In genomic region chr12:57603323-57603722, GRCh38 we compare ENCODE assay signal across 10 cellular contexts. TPM values are rescaled to one million over a fixed set of nuclear protein-coding genes. Genes with fewer than 3 reads are reported as not detected.
A peak's percentile ranks its signal among the peaks of the same experiment; 100 is the strongest.
DNase-seq lines count a peak whose midpoint lies in the region; ATAC-seq and TF ChIP-seq lines count a peak whose summit lies in the region.
"Had no signal": no experiment of that assay in that cellular context is flagged by ENCODE, and none has a peak within 500 bp of the region (broad histone marks: within the 10 kb centered on the region; RNA-seq: fewer than 3 reads in every experiment).

No MANE protein-coding gene starts in this region.

- intact Hi-C loops in activated B cell treated with CpG ODN at 0.5 μM for 24 hours (cut with micrococcal nuclease), result no loop called here

- H3K9ac ChIP-seq in SK-N-SH, result no peak overlapping the region

- CTCF ChIA-PET in SK-N-SH (lab: Yijun Ruan, JAX) (interaction anchor here (0.7 to 7.6 kb wide), 6 partner anchors 10 to 126 kb away, joined by 3 to 65 read pairs (median 8); partner anchors contain the start of gene PIP4K2C), activated B cell treated with CpG ODN at 0.5 μM for 24 hours (lab: Charles Lee) (interaction anchor here (1.6 kb wide), 1 partner anchor 19 kb away, joined by 6 read pairs; no protein-coding TSS in a partner anchor)

- peaks cover 43% of the 10 kb centered on the region for H3K36me3 Mint-ChIP-seq in activated B cell treated with CpG ODN at 0.5 μM for 24 hours (ENCODE audit: low read depth)
- H3K36me3 Mint-ChIP-seq in immature natural killer cell, result peaks cover 25 to 48% (median 43%) of the 10 kb centered on the region in 3 donors

- H3K79me2 ChIP-seq in SK-N-SH (ENCODE audit: insufficient read depth), result peaks cover 6% of the 10 kb centered on the region; the same call in 1 of the 2 replicates

- ATAC-seq in SK-N-SH treated with all-trans-retinoic acid at 6 μM for 48 hours (no peak), activated B cell treated with CpG ODN at 0.5 μM for 24 hours (ENCODE audit: low read depth) (no peak), foreskin keratinocyte (no peak)
- ATAC-seq in stimulated activated naive CD8-positive, alpha-beta T cell treated with anti-CD3 and anti-CD28 coated beads, Interleukin-15, amount 100 ng/mL, for 72 hours, result no peak

- H3K27ac ChIP-seq in SK-N-SH (ENCODE audit: low read depth in 2 of 2, low read length in 1 of 2), result peak overlapping the region; percentile 47 to 97; a peak in 3 of 4 replicates
- no peak overlapping the region for H3K27ac ChIP-seq in foreskin keratinocyte

- H4K20me1 ChIP-seq in SK-N-SH (ENCODE audit: insufficient read depth), result no peaks in the 10 kb centered on the region

- H3K27me3 ChIP-seq in SK-N-SH (ENCODE audit: insufficient read depth), result no peaks in the 10 kb centered on the region
- H3K27me3 ChIP-seq in foreskin keratinocyte, result no peaks in the 10 kb centered on the region

- TF ChIP-seq EP300 in SK-N-SH (IDR thresholded peaks at IDR 0.05; ENCODE audit: borderline replicate concordance in 1 of 2, low read depth in 1 of 2, low read length in 1 of 2), result no peak

- H3K4me1 ChIP-seq in SK-N-SH (ENCODE audit: control insufficient read depth in 1 of 2, insufficient read depth in 2 of 2, low read depth in 1 of 2, low read length in 1 of 2), result peaks cover 9 to 17% of the 10 kb centered on the region in 2 experiments; a peak in 3 of 4 replicates
- H3K4me1 ChIP-seq in foreskin keratinocyte, result peaks cover 10% of the 10 kb centered on the region

- TF ChIP-seq RAD21 in SK-N-SH (IDR thresholded peaks at IDR 0.05; ENCODE audit: low read length), result no peak

- no peak for DNase-seq in SK-N-SH
- no peak for DNase-seq in activated B cell treated with CpG ODN at 0.5 μM for 24 hours
- peak; percentile 41 to 42 (median 42) for DNase-seq in immature natural killer cell
- DNase-seq in stimulated activated naive CD8-positive, alpha-beta T cell treated with anti-CD3 and anti-CD28 coated beads, Interleukin-15, amount 100 ng/mL, for 72 hours, result no peak
- no peak for DNase-seq in foreskin keratinocyte
- DNase-seq in NCI-H1436 (lab: John Stamatoyannopoulos, UW), result no peak
- no peak for DNase-seq in NAMALWA (ENCODE audit: low spot score)
- DNase-seq: 8988T, small intestine had no signal

- POLR2A ChIA-PET in SK-N-SH (lab: Yijun Ruan, JAX) (interaction anchor here (0.6 to 1.7 kb wide), 5 partner anchors 11 to 328 kb away, joined by 3 to 7 read pairs (median 3); partner anchors contain the start of gene PIP4K2C), activated B cell treated with CpG ODN at 0.5 μM for 24 hours (lab: Charles Lee) (no interaction called here)

- H3K4me3 Mint-ChIP-seq in activated B cell treated with CpG ODN at 0.5 μM for 24 hours (peak overlapping the region; percentile 79), immature natural killer cell (peak overlapping the region; percentile 83 to 95 (median 89))
- H3K4me3 Mint-ChIP-seq in stimulated activated naive CD8-positive, alpha-beta T cell treated with anti-CD3 and anti-CD28 coated beads, Interleukin-15, amount 100 ng/mL, for 72 hours, result peak overlapping the region; percentile 53 to 59

- H3K9me3 ChIP-seq in SK-N-SH, result no peaks in the 10 kb centered on the region

- 96% methylated on average over 2 of the region's 2 CpGs for WGBS in SK-N-SH (ENCODE audit: low lambda C conversion rate)

- peak overlapping the region; percentile 99; the same call in 1 of the 2 replicates for H2AFZ ChIP-seq in SK-N-SH (ENCODE audit: low read depth)

- H3K4me2 ChIP-seq in SK-N-SH, result peak overlapping the region; percentile 77

- no peaks in the 10 kb centered on the region for H3K9me2 ChIP-seq in SK-N-SH

- H3K27me3 Mint-ChIP-seq in activated B cell treated with CpG ODN at 0.5 μM for 24 hours, result peaks cover 23% of the 10 kb centered on the region
- H3K27me3 Mint-ChIP-seq in immature natural killer cell (ENCODE audit: low read depth in 3 of 3), result peaks cover 2 to 4% (median 3%) of the 10 kb centered on the region in 3 donors
- H3K27me3 Mint-ChIP-seq in stimulated activated naive CD8-positive, alpha-beta T cell treated with anti-CD3 and anti-CD28 coated beads, Interleukin-15, amount 100 ng/mL, for 72 hours, result no peaks in the 10 kb centered on the region

- peaks cover 16% of the 10 kb centered on the region for H3K4me1 Mint-ChIP-seq in activated B cell treated with CpG ODN at 0.5 μM for 24 hours
- peaks cover 43 to 53% of the 10 kb centered on the region in 2 donors for H3K4me1 Mint-ChIP-seq in immature natural killer cell
- H3K4me1 Mint-ChIP-seq in stimulated activated naive CD8-positive, alpha-beta T cell treated with anti-CD3 and anti-CD28 coated beads, Interleukin-15, amount 100 ng/mL, for 72 hours, result peaks cover 33% of the 10 kb centered on the region

- H3F3A ChIP-seq in SK-N-SH (replicated peaks; ENCODE audit: insufficient read depth), result peaks cover 6% of the 10 kb centered on the region

- no peaks in the 10 kb centered on the region for H3K9me3 Mint-ChIP-seq in activated B cell treated with CpG ODN at 0.5 μM for 24 hours
- H3K9me3 Mint-ChIP-seq in immature natural killer cell, result no peaks in the 10 kb centered on the region
- H3K9me3 Mint-ChIP-seq in stimulated activated naive CD8-positive, alpha-beta T cell treated with anti-CD3 and anti-CD28 coated beads, Interleukin-15, amount 100 ng/mL, for 72 hours, result no peaks in the 10 kb centered on the region

- TF ChIP-seq CTCF in SK-N-SH (IDR thresholded peaks at IDR 0.05) (no peak), activated B cell treated with CpG ODN at 0.5 μM for 24 hours (IDR thresholded peaks at IDR 0.05) (no peak), foreskin keratinocyte (conservative IDR thresholded peaks at IDR 0.05) (no peak)

- no peak overlapping the region for H3K4me3 ChIP-seq in SK-N-SH (ENCODE audit: low read depth in 2 of 2, low read length in 1 of 2)

- peaks cover 15 to 53% of the 10 kb centered on the region in 2 experiments for H3K36me3 ChIP-seq in SK-N-SH (replicated peaks in 1 of 2; ENCODE audit: control insufficient read depth in 1 of 2, insufficient read depth in 2 of 2, low read length in 1 of 2)

- H3K27ac Mint-ChIP-seq in activated B cell treated with CpG ODN at 0.5 μM for 24 hours (no peak overlapping the region), immature natural killer cell (peak overlapping the region; percentile 86 to 98 (median 94))
- no peak overlapping the region for H3K27ac Mint-ChIP-seq in stimulated activated naive CD8-positive, alpha-beta T cell treated with anti-CD3 and anti-CD28 coated beads, Interleukin-15, amount 100 ng/mL, for 72 hours

TF ChIP-seq in SK-N-SH, 30 proteins besides CTCF, POLR2A, EP300 and RAD21 (continues in another document):
- TF ChIP-seq, protein P1, sequence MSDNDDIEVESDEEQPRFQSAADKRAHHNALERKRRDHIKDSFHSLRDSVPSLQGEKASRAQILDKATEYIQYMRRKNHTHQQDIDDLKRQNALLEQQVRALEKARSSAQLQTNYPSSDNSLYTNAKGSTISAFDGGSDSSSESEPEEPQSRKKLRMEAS (IDR thresholded peaks at IDR 0.05; ENCODE audit: low read depth), result no peak
- TF ChIP-seq JUND (IDR thresholded peaks at IDR 0.05), result no peak
- TF ChIP-seq MEF2A (IDR thresholded peaks at IDR 0.05; ENCODE audit: borderline replicate concordance, low read depth), result no peak
- TF ChIP-seq TCF12 (IDR thresholded peaks at IDR 0.05), result no peak

TF ChIP-seq in SK-N-SH treated with all-trans-retinoic acid at 6 μM for 48 hours, 23 proteins besides CTCF, POLR2A, EP300 and RAD21 (continues in another document):
- TF ChIP-seq TCF4 (CRISPR knock-in tag; IDR thresholded peaks at IDR 0.05; ENCODE audit: borderline replicate concordance) (no peak), ZNF8 (CRISPR knock-in tag; IDR thresholded peaks at IDR 0.05) (no peak), OSR1 (CRISPR knock-in tag; IDR thresholded peaks at IDR 0.05) (no peak)

RNA-seq across cellular contexts. Expression of gene DTX3, which starts 1.3 kb away (rescaled TPM):
- polyA plus RNA-seq in SK-N-SH (2012; rRNA removed), result 61.2 and 62.6 TPM in 2 replicates
- 21.8 and 33.1 TPM in 2 replicates for polyA plus RNA-seq in SK-N-SH (2012; cell fraction: cytosol; rRNA removed)
- polyA plus RNA-seq in SK-N-SH (2012; cell fraction: nucleus; rRNA removed), result 312 and 331 TPM in 2 replicates
- total RNA-seq in activated B cell treated with CpG ODN at 0.5 μM for 24 hours, result 3.7 and 3.9 TPM in 2 replicates
- 10 to 100 TPM in 1 of 3 donors, 1 to 10 TPM in 2; 8.1 to 20.2 (median 9.5) TPM for polyA plus RNA-seq in immature natural killer cell
- total RNA-seq in foreskin keratinocyte, result 8.8 and 10.4 TPM in 2 replicates
- polyA plus RNA-seq in foreskin keratinocyte, result 11.1 and 11.2 TPM in 2 replicates

RNA-seq across cellular contexts. Expression of gene ARHGEF25, which starts 7.9 kb away (rescaled TPM):
- polyA plus RNA-seq in SK-N-SH (2012; rRNA removed) (48.1 and 51.6 TPM in 2 replicates), immature natural killer cell (under 1 TPM in 1 of 3 donors, not detected in 2; 0.27 TPM), foreskin keratinocyte (1.4 and 1.9 TPM in 2 replicates)
- 39.3 and 41.6 TPM in 2 replicates for polyA plus RNA-seq in SK-N-SH (2012; cell fraction: cytosol; rRNA removed)
- polyA plus RNA-seq in SK-N-SH (2012; cell fraction: nucleus; rRNA removed), result 220 and 239 TPM in 2 replicates
- total RNA-seq in activated B cell treated with CpG ODN at 0.5 μM for 24 hours (not detected in 2 replicates), foreskin keratinocyte (1.2 and 1.7 TPM in 2 replicates)

RNA-seq across cellular contexts. Expression of gene PIP4K2C, which starts 12.3 kb away (rescaled TPM):
- polyA plus RNA-seq in SK-N-SH (2012; rRNA removed), result 34.2 and 40.1 TPM in 2 replicates
- polyA plus RNA-seq in SK-N-SH (2012; cell fraction: cytosol; rRNA removed), result 35.5 and 40.3 TPM in 2 replicates
- 25.2 and 35.0 TPM in 2 replicates for polyA plus RNA-seq in SK-N-SH (2012; cell fraction: nucleus; rRNA removed)
- 16.5 and 17.9 TPM in 2 replicates for total RNA-seq in activated B cell treated with CpG ODN at 0.5 μM for 24 hours
- 10 to 100 TPM; 33.0 to 61.8 (median 54.1) TPM for polyA plus RNA-seq in immature natural killer cell
- 48.4 and 57.8 TPM in 2 replicates for total RNA-seq in foreskin keratinocyte
- 34.8 and 35.8 TPM in 2 replicates for polyA plus RNA-seq in foreskin keratinocyte

RNA-seq across cellular contexts. Expression of gene B4GALNT1, which starts 29.7 kb away (rescaled TPM):
- polyA plus RNA-seq in SK-N-SH (2012; rRNA removed) (5.2 and 5.3 TPM in 2 replicates), immature natural killer cell (not detected), foreskin keratinocyte (0.38 and 0.50 TPM in 2 replicates)
- polyA plus RNA-seq in SK-N-SH (2012; cell fraction: cytosol; rRNA removed), result 3.0 and 5.1 TPM in 2 replicates
- 11.1 and 15.0 TPM in 2 replicates for polyA plus RNA-seq in SK-N-SH (2012; cell fraction: nucleus; rRNA removed)
- total RNA-seq in activated B cell treated with CpG ODN at 0.5 μM for 24 hours (0.31 and 0.51 TPM in 2 replicates), foreskin keratinocyte (0.25 and 0.51 TPM in 2 replicates)

RNA-seq across cellular contexts. Expression of gene KIF5A, which starts 53.5 kb away (rescaled TPM):
- polyA plus RNA-seq in SK-N-SH (2012; rRNA removed), result 6.2 and 8.9 TPM in 2 replicates
- 2.8 and 3.8 TPM in 2 replicates for polyA plus RNA-seq in SK-N-SH (2012; cell fraction: cytosol; rRNA removed)
- polyA plus RNA-seq in SK-N-SH (2012; cell fraction: nucleus; rRNA removed), result 32.0 and 36.4 TPM in 2 replicates
- 0.13 and 0.15 TPM in 2 replicates for total RNA-seq in activated B cell treated with CpG ODN at 0.5 μM for 24 hours
- not detected for polyA plus RNA-seq in immature natural killer cell
- total RNA-seq in foreskin keratinocyte, result 0.10 and 0.11 TPM in 2 replicates
- 0.04 and 0.06 TPM in 2 replicates for polyA plus RNA-seq in foreskin keratinocyte

Comparison
In these comparisons a context has a peak if more than half of its experiments do, and no peak if none do; other contexts are left out.
1. DNase-seq: peak in immature natural killer cell (3 of 3); none in SK-N-SH (single experiment), activated B cell treated with CpG ODN at 0.5 μM for 24 hours (single experiment), stimulated activated naive CD8-positive, alpha-beta T cell treated with anti-CD3 and anti-CD28 coated beads, Interleukin-15, amount 100 ng/mL, for 72 hours (0 of 2), foreskin keratinocyte (0 of 2), NCI-H1436 (single experiment) and NAMALWA (single experiment).
2. H3K27ac Mint-ChIP-seq: peak in immature natural killer cell (6 of 6); none in activated B cell treated with CpG ODN at 0.5 μM for 24 hours (single experiment) and stimulated activated naive CD8-positive, alpha-beta T cell treated with anti-CD3 and anti-CD28 coated beads, Interleukin-15, amount 100 ng/mL, for 72 hours (0 of 2).
3. RNA of gene ARHGEF25, which starts 7.9 kb away (polyA plus RNA-seq): 39.3 to 239 TPM in SK-N-SH; 1.4 to 1.9 TPM in foreskin keratinocyte and 0.27 TPM in immature natural killer cell; every median in the first group is over 10 times any median in the second.
4. Peak in every context shown above with its lines, with median percentiles within 50 percentile points of each other: H3K4me3 Mint-ChIP-seq.